ENCODE assay signal across 8 cellular contexts in the genomic region with DNA sequence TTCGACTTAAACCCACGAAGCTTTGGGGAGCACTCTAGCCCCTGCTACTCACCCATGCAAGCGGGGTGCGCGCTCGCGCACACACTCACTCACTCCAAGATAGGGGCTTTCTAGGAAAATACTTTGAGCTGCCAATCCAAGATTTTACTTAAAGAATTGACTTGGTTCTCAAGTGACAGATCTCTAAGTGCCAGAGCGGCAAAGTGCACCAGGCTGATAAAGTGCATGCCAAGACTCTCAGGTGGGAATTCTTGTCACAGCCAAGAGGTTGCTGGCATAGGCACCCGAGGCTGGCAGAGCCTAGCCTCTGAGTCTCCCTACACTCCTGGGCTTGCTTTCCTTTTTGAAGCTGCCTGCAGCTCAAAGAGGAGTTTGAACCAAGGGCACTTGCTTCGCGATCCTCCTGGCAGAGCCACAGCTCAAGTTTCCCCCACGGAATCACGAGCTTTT. TPM values are rescaled to one million over a fixed set of nuclear protein-coding genes. Genes with fewer than 3 reads are reported as not detected.
A peak's percentile ranks its signal among the peaks of the same experiment; 100 is the strongest.
DNase-seq lines count a peak whose midpoint lies in the region; ATAC-seq and TF ChIP-seq lines count a peak whose summit lies in the region.

No MANE protein-coding gene starts in this region.

- DNase-seq in ELR (ENCODE audit: low read depth) (peak; percentile 49), RWPE1 (ENCODE audit: low spot score) (peak; percentile 13), epithelial cell of proximal tubule (ENCODE audit: low read depth) (no peak), NCI-H82 (lab: John Stamatoyannopoulos, UW) (no peak)

- no peak for TF ChIP-seq CTCF in RWPE1 (conservative IDR thresholded peaks at IDR 0.05; ENCODE audit: low read depth)
- TF ChIP-seq CTCF in epithelial cell of proximal tubule (conservative IDR thresholded peaks at IDR 0.05; ENCODE audit: low read depth, low read length): no peak
- TF ChIP-seq CTCF in neutrophil (IDR thresholded peaks at IDR 0.05): no peak

- peaks cover 33 to 36% of the 10 kb centered on the region in 2 experiments for H3K4me1 ChIP-seq in neutrophil (ENCODE audit: control insufficient read depth in 1 of 2, insufficient read depth in 1 of 2, low read depth in 1 of 2, low read length in 1 of 2)

- peaks cover 16% of the 10 kb centered on the region for H3K27me3 ChIP-seq in neutrophil

- H3K36me3 ChIP-seq in neutrophil: peaks cover 16% of the 10 kb centered on the region

- H3K4me3 ChIP-seq in epithelial cell of proximal tubule (ENCODE audit: low read depth, low read length) (peak overlapping the region; percentile 87), neutrophil (ENCODE audit: low read depth in 1 of 2, low read length in 1 of 2) (peak overlapping the region; percentile 92 to 100)

- CTCF ChIA-PET in RWPE1 (lab: Yijun Ruan, JAX): interaction anchor here (0.5 to 1.3 kb wide), 3 partner anchors 211 to 544 kb away, joined by 3 read pairs; no protein-coding TSS in a partner anchor

- peak overlapping the region; percentile 94 for H3K27ac ChIP-seq in RWPE1
- peak overlapping the region; percentile 96 for H3K27ac ChIP-seq in neutrophil

- POLR2A ChIA-PET in RWPE1 (lab: Yijun Ruan, JAX; ENCODE audit: low non-redundant PET): interaction anchor here (0.6 to 1.1 kb wide), 2 partner anchors 185 to 543 kb away, joined by 3 to 5 read pairs; no protein-coding TSS in a partner anchor

- ATAC-seq in GM21515 (IDR thresholded peaks at IDR 0.05; ENCODE audit: unreplicated experiment): no peak
- no peak for ATAC-seq in GM21786 (IDR thresholded peaks at IDR 0.05; ENCODE audit: unreplicated experiment)
- no peak for ATAC-seq in HG02970 (IDR thresholded peaks at IDR 0.05; ENCODE audit: low FRiP score, unreplicated experiment)

- no peaks in the 10 kb centered on the region for H3K9me3 ChIP-seq in neutrophil

RNA-seq across cellular contexts. Expression of a gene that starts 2.6 kb away (rescaled TPM):
- 41.2 and 74.2 TPM in 2 replicates for total RNA-seq in epithelial cell of proximal tubule

RNA-seq across cellular contexts. Expression of a gene that starts 8.3 kb away (rescaled TPM):
- 15.6 and 26.2 TPM in 2 replicates for total RNA-seq in epithelial cell of proximal tubule

Comparison
In these comparisons a context has a peak if more than half of its experiments do, and no peak if none do; other contexts are left out.
1. DNase-seq: peak in ELR (single experiment) and RWPE1 (single experiment); none in epithelial cell of proximal tubule (single experiment) and NCI-H82 (single experiment).